ENCODE assay signal across 1 cellular context in genomic region chr19:42420055-42420544, GRCh38.
TF ChIP-seq lines count a peak whose summit lies in the region.

No MANE protein-coding gene starts in this region.

TF ChIP-seq in HepG2, 621 proteins besides CTCF, POLR2A, EP300 and RAD21 (continued from another document):
- no peak for TF ChIP-seq PAWR (CRISPR knock-in tag; IDR thresholded peaks at IDR 0.05; ENCODE audit: borderline replicate concordance)
- TF ChIP-seq RARG (CRISPR knock-in tag; IDR thresholded peaks at IDR 0.05; ENCODE audit: low read depth) = no peak
- TF ChIP-seq TEAD3 (CRISPR knock-in tag; optimal IDR thresholded peaks at IDR 0.05; ENCODE audit: borderline replicate concordance) = peak; percentile 27
- no peak for TF ChIP-seq CSRNP2 (CRISPR knock-in tag; conservative IDR thresholded peaks at IDR 0.05; ENCODE audit: low read depth)
- TF ChIP-seq CHCHD3 (CRISPR knock-in tag; IDR thresholded peaks at IDR 0.05) = no peak
- no peak for TF ChIP-seq ZBTB49 (CRISPR knock-in tag; IDR thresholded peaks at IDR 0.05; ENCODE audit: borderline replicate concordance)
- no peak for TF ChIP-seq ATF5 (CRISPR knock-in tag; IDR thresholded peaks at IDR 0.05; ENCODE audit: low read depth)
- no peak for TF ChIP-seq ZNF431 (CRISPR knock-in tag; IDR thresholded peaks at IDR 0.05; ENCODE audit: borderline replicate concordance, low read depth)
- no peak for TF ChIP-seq IKZF1 (IDR thresholded peaks at IDR 0.05)
- no peak for TF ChIP-seq ZNF549 (CRISPR knock-in tag; IDR thresholded peaks at IDR 0.05)
- no peak for TF ChIP-seq GRHL1 (CRISPR knock-in tag; conservative IDR thresholded peaks at IDR 0.05)
- no peak for TF ChIP-seq ZNF777 (CRISPR knock-in tag; IDR thresholded peaks at IDR 0.05)
- no peak for TF ChIP-seq ZNF841 (CRISPR knock-in tag; IDR thresholded peaks at IDR 0.05; ENCODE audit: borderline replicate concordance)
- TF ChIP-seq ZNF362 (CRISPR knock-in tag; IDR thresholded peaks at IDR 0.05; ENCODE audit: borderline replicate concordance) = no peak
- no peak for TF ChIP-seq ZNF672 (CRISPR knock-in tag; IDR thresholded peaks at IDR 0.05)
- no peak for TF ChIP-seq POGK (CRISPR knock-in tag; conservative IDR thresholded peaks at IDR 0.05)
- TF ChIP-seq MED1 (CRISPR knock-in tag; IDR thresholded peaks at IDR 0.05) = peak; percentile 52; the same call in 1 of the 2 replicates
- no peak for TF ChIP-seq PBX3 (CRISPR knock-in tag; IDR thresholded peaks at IDR 0.05; ENCODE audit: borderline replicate concordance)
- TF ChIP-seq ADNP (CRISPR knock-in tag; IDR thresholded peaks at IDR 0.05) = peak; percentile 88
- TF ChIP-seq MTA1 (CRISPR knock-in tag; IDR thresholded peaks at IDR 0.05; ENCODE audit: borderline replicate concordance) = no peak
- TF ChIP-seq HES4 (CRISPR knock-in tag; IDR thresholded peaks at IDR 0.05; ENCODE audit: borderline replicate concordance) = no peak
- no peak for TF ChIP-seq KLF15 (CRISPR knock-in tag; IDR thresholded peaks at IDR 0.05; ENCODE audit: borderline replicate concordance)
- no peak for TF ChIP-seq GMEB2 (CRISPR knock-in tag; IDR thresholded peaks at IDR 0.05; ENCODE audit: low read depth)
- peak; percentile 22; the same call in 1 of the 2 replicates for TF ChIP-seq POGZ (CRISPR knock-in tag; IDR thresholded peaks at IDR 0.05)
